25 cellular contexts compared by ENCODE assay signal in the genomic region with DNA sequence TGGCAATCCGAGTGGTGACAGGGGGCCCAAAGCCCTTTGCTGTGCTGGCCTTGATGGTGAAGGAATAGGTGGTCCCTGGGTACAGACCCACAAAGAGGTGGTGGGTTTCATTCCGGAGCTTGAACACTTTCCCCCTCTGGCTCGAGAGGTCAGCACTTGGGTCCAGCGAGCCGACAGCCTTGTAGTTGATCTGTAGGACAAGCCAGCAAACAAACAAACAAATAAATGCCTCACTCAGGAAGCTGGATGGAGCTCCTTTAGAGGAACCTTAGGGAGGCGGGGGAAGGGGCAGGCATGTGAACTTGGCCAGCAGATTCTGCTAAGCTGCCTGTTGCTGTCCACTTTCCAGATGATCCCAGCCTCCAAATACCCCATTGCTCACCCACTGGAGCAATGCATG.
"Had no signal": no experiment of that assay in that cellular context is flagged by ENCODE, and none has a peak within 500 bp of the region (broad histone marks: within the 10 kb centered on the region; RNA-seq: fewer than 3 reads in every experiment).

No MANE protein-coding gene starts in this region.

- DNase-seq: dermis blood vessel endothelial cell; dorsolateral prefrontal cortex; effector CD8-positive, alpha-beta T cell; effector memory CD8-positive, alpha-beta T cell; esophagus squamous epithelium; foreskin fibroblast; foreskin melanocyte; gastrocnemius medialis; glutamatergic neuron; head of caudate nucleus; heart right ventricle; hippocampal formation; left cardiac atrium; left lung; left ventricle myocardium superior; lower lobe of right lung; mesenchymal stem cell; midbrain; mucosa of descending colon; naive B cell had no signal

- H3K4me1 ChIP-seq: esophagus squamous epithelium, gastrocnemius medialis, heart right ventricle, left lung, lower lobe of right lung had no signal

- H3K27ac ChIP-seq: coronary artery, dorsolateral prefrontal cortex, esophagus squamous epithelium, gastrocnemius medialis, heart right ventricle, left lung, lower lobe of right lung had no signal

- H3K36me3 ChIP-seq: esophagus squamous epithelium, gastrocnemius medialis, heart right ventricle, left lung, lower lobe of right lung had no signal

- FAIRE-seq: colon, endothelial cell of umbilical vein, islet of Langerhans, keratinocyte had no signal

- H3K4me1 Mint-ChIP-seq: naive B cell had no signal

- H3K27me3 Mint-ChIP-seq: effector memory CD8-positive, alpha-beta T cell had no signal

- ATAC-seq: effector memory CD8-positive, alpha-beta T cell; gastrocnemius medialis; heart right ventricle; left cardiac atrium; left lung; left ventricle myocardium superior; lower lobe of right lung; mucosa of descending colon had no signal

- H3K36me3 Mint-ChIP-seq: naive B cell had no signal

- H3K4me3 Mint-ChIP-seq: effector memory CD8-positive, alpha-beta T cell had no signal

- H3K9me3 ChIP-seq: esophagus squamous epithelium, gastrocnemius medialis, heart right ventricle, left lung, lower lobe of right lung, mucosa of descending colon had no signal

- H3K27me3 ChIP-seq: dorsolateral prefrontal cortex, esophagus squamous epithelium, gastrocnemius medialis, left lung had no signal

- H3K27ac Mint-ChIP-seq: effector memory CD8-positive, alpha-beta T cell; naive B cell had no signal

- H3K4me3 ChIP-seq: coronary artery, dorsolateral prefrontal cortex, esophagus squamous epithelium, gastrocnemius medialis, heart right ventricle, left lung, lower lobe of right lung, mucosa of descending colon had no signal
